ENCODE assay signal across 9 cellular contexts in genomic region chr15:80073197-80073596, GRCh38. TPM values are rescaled to one million over a fixed set of nuclear protein-coding genes. Genes with fewer than 3 reads are reported as not detected.
DNase-seq lines count a peak whose midpoint lies in the region; TF ChIP-seq lines count a peak whose summit lies in the region.
"Had no signal": no experiment of that assay in that cellular context is flagged by ENCODE, and none has a peak within 500 bp of the region (broad histone marks: within the 10 kb centered on the region; RNA-seq: fewer than 3 reads in every experiment).

No MANE protein-coding gene starts in this region.

- no peak overlapping the region for H2AFZ ChIP-seq in GM23248
- H2AFZ ChIP-seq in OCI-LY3 (ENCODE audit: low read depth, low read length) = no peak overlapping the region

- H3K27ac Mint-ChIP-seq in progenitor cell of endocrine pancreas = no peak overlapping the region

- H3K36me3 Mint-ChIP-seq in progenitor cell of endocrine pancreas (ENCODE audit: insufficient read depth) = no peaks in the 10 kb centered on the region

- H3K9me3 ChIP-seq in GM23248 (ENCODE audit: low read depth) = no peaks in the 10 kb centered on the region
- no peaks in the 10 kb centered on the region for H3K9me3 ChIP-seq in OCI-LY3 (ENCODE audit: insufficient read depth, low read length)
- H3K9me3 ChIP-seq in ectodermal cell (ENCODE audit: control insufficient read depth, low read length) = no peaks in the 10 kb centered on the region

- no peaks in the 10 kb centered on the region for H3K27me3 Mint-ChIP-seq in progenitor cell of endocrine pancreas

- H3K4me1 ChIP-seq in GM23248 (ENCODE audit: insufficient read depth) (peaks cover 63% of the 10 kb centered on the region), OCI-LY3 (ENCODE audit: low read length) (peaks cover 43% of the 10 kb centered on the region), ectodermal cell (ENCODE audit: control insufficient read depth, insufficient read depth, low read length) (no peaks in the 10 kb centered on the region)

- H4K20me1 ChIP-seq in GM23248 (ENCODE audit: insufficient read depth) = no peaks in the 10 kb centered on the region
- H4K20me1 ChIP-seq in OCI-LY3 (ENCODE audit: insufficient read depth, low read length) = peaks cover 82% of the 10 kb centered on the region

- TF ChIP-seq CTCF in OCI-LY3 (IDR thresholded peaks at IDR 0.05; ENCODE audit: low read depth, low read length) (no peak), progenitor cell of endocrine pancreas (IDR thresholded peaks at IDR 0.05; ENCODE audit: unreplicated experiment) (no peak)

- H3K4me3 Mint-ChIP-seq in progenitor cell of endocrine pancreas (ENCODE audit: low read depth) = peak overlapping the region; percentile 71

- peaks cover 41% of the 10 kb centered on the region for H3F3A ChIP-seq in GM23248 (ENCODE audit: insufficient read depth)

- peak overlapping the region; percentile 89 for H3K4me2 ChIP-seq in GM23248 (ENCODE audit: unreplicated experiment)
- H3K4me2 ChIP-seq in OCI-LY3 (ENCODE audit: low read length) = peak overlapping the region; percentile 70

- DNase-seq in GM23248 (peak; percentile 12), progenitor cell of endocrine pancreas (ENCODE audit: low spot score, unreplicated experiment) (no peak), NCI-H1105 treated with DMSO at 0.1 percent for 48 hours (lab: John Stamatoyannopoulos, UW) (no peak), NCI-H526 (lab: John Stamatoyannopoulos, UW) (no peak)
- DNase-seq in effector CD4-positive, alpha-beta T cell = no peak
- DNase-seq: activated CD4-positive, alpha-beta T cell treated with anti-CD3 and anti-CD28 coated beads, Interleukin-2, amount 50 U/mL, for 1 hour; posterior cingulate gyrus had no signal

- in situ Hi-C loops in GM23248 (cut with MboI) = no loop called here

- H3K27me3 ChIP-seq in GM23248 (replicated peaks; ENCODE audit: insufficient read depth) = no peaks in the 10 kb centered on the region
- H3K27me3 ChIP-seq in OCI-LY3 (ENCODE audit: low read depth, low read length) = no peaks in the 10 kb centered on the region
- no peaks in the 10 kb centered on the region for H3K27me3 ChIP-seq in ectodermal cell (ENCODE audit: control insufficient read depth, insufficient read depth, low read length, poor library complexity, severe bottlenecking)

- H3K9me3 Mint-ChIP-seq in progenitor cell of endocrine pancreas (ENCODE audit: low read depth) = no peaks in the 10 kb centered on the region

- peak overlapping the region; percentile 66 for H3K9ac ChIP-seq in GM23248
- H3K9ac ChIP-seq in OCI-LY3 (ENCODE audit: low read length) = peak overlapping the region; percentile 17; the same call in 1 of the 2 replicates

- H3K4me1 Mint-ChIP-seq in progenitor cell of endocrine pancreas (ENCODE audit: low read depth) = peaks cover 57% of the 10 kb centered on the region

- H3K27ac ChIP-seq in GM23248 (no peak overlapping the region), OCI-LY3 (ENCODE audit: low read length) (no peak overlapping the region), ectodermal cell (ENCODE audit: insufficient read depth, low read depth, low read length, poor library complexity, severe bottlenecking) (no peak overlapping the region)

- no peaks in the 10 kb centered on the region for H3K9me2 ChIP-seq in GM23248 (ENCODE audit: insufficient read depth)

- H3K36me3 ChIP-seq in GM23248 (ENCODE audit: low read depth) (no peaks in the 10 kb centered on the region; the same call in 1 of the 2 replicates), OCI-LY3 (replicated peaks; ENCODE audit: low read depth, low read length) (peaks cover 4% of the 10 kb centered on the region), ectodermal cell (ENCODE audit: control insufficient read depth, insufficient read depth, low read length) (no peaks in the 10 kb centered on the region)

- WGBS in GM23248 (ENCODE audit: low coverage in 1 of 2, low lambda C conversion rate in 2 of 2, missing lambda C conversion rate in 2 of 2), 2 experiments = 54 to 57% methylated on average over 3 of the region's 3 CpGs
- 100% methylated on average over 1 of the region's 3 CpGs; no CpG with 5 or more reads in 1 of the 2 experiments for WGBS in ectodermal cell, 2 experiments

- peaks cover 98% of the 10 kb centered on the region for H3K79me2 ChIP-seq in GM23248 (ENCODE audit: insufficient read depth)
- H3K79me2 ChIP-seq in OCI-LY3 (ENCODE audit: low read length) = peaks cover 98% of the 10 kb centered on the region

- H3K4me3 ChIP-seq in GM23248 (peak overlapping the region; percentile 76), OCI-LY3 (ENCODE audit: low read length) (peak overlapping the region; percentile 65), ectodermal cell (ENCODE audit: insufficient read depth, low read depth, low read length) (peak overlapping the region; percentile 50)

RNA-seq across cellular contexts. Expression of gene ZFAND6, which starts 13.7 kb away (rescaled TPM):
- 101 and 130 TPM in 2 replicates for total RNA-seq in GM23248 (2014; rRNA removed; shearing (Covaris generic))
- 102 and 104 TPM in 2 replicates for polyA plus RNA-seq in GM23248 (2016; fragmentation: Nextera tagmentation; extraction: Ambion mirVana)
- polyA plus RNA-seq in ectodermal cell (2013, experiment 1 of 4) = 119 TPM
- 117 TPM for polyA plus RNA-seq in ectodermal cell (2013, experiment 2 of 4)
- polyA plus RNA-seq in ectodermal cell (2013, experiment 3 of 4) = 109 TPM
- 137 TPM for polyA plus RNA-seq in ectodermal cell (2013, experiment 4 of 4)
- total RNA-seq in progenitor cell of endocrine pancreas = 73.1 and 74.4 TPM in 2 replicates
